ENCODE assay signal across 7 cellular contexts in the genomic region with DNA sequence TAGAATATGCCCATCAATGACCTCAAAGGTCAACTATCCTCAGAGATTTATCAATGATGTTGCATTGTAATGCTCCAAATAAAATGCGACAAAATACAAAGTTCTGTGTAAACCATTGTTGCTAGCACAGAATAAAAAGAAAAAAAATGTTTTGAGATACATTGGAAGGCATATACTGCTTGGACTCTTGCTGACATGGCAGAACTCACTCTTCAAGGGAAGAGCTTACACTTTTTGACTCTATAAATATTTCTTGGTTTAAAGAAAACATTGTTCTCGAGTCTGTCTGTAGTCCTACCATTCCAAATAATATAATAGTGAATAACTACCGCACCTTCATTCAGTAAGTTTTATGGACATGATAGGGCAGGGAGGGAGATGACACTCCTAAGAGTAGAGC.
"Had no signal": no experiment of that assay in that cellular context is flagged by ENCODE, and none has a peak within 500 bp of the region (broad histone marks: within the 10 kb centered on the region; RNA-seq: fewer than 3 reads in every experiment).

No MANE protein-coding gene starts in this region.

- DNase-seq: KBM-7, KG1 had no signal

- H3K4me1 Mint-ChIP-seq: IgD-negative memory B cell had no signal

- H3K4me2 ChIP-seq: KMS-11 had no signal

- H3K9me3 Mint-ChIP-seq: IgD-negative memory B cell had no signal

- FAIRE-seq: HTR-8/SVneo, K562 had no signal

- H3K4me3 Mint-ChIP-seq: IgD-negative memory B cell had no signal

- H3K36me3 Mint-ChIP-seq: IgD-negative memory B cell had no signal

- ATAC-seq: K562 had no signal

- H3K27ac Mint-ChIP-seq: IgD-negative memory B cell had no signal

- H3K4me3 ChIP-seq: K562 had no signal

- H3K27ac ChIP-seq: HL-60, KMS-11 had no signal

- H3K9ac ChIP-seq: KMS-11 had no signal
